In genomic region chr18:79011300-79011870, GRCh38 we compare ENCODE assay signal across 17 cellular contexts. TPM values are rescaled to one million over a fixed set of nuclear protein-coding genes. Genes with fewer than 3 reads are reported as not detected.
DNase-seq lines count a peak whose midpoint lies in the region; ATAC-seq and TF ChIP-seq lines count a peak whose summit lies in the region.
"Had no signal": no experiment of that assay in that cellular context is flagged by ENCODE, and none has a peak within 500 bp of the region (broad histone marks: within the 10 kb centered on the region; RNA-seq: fewer than 3 reads in every experiment).

No MANE protein-coding gene starts in this region.

- CTCF ChIA-PET in activated CD4-positive, alpha-beta T cell treated with anti-CD3 and anti-CD28 coated beads for 36 hours (lab: Charles Lee) = no interaction called here

- H3K27ac Mint-ChIP-seq in activated CD4-positive, alpha-beta T cell treated with anti-CD3 and anti-CD28 coated beads for 36 hours = peak overlapping the region; percentile 14
- H3K27ac Mint-ChIP-seq in activated T-helper 17 cell treated with anti-CD3 and anti-CD28 coated beads, Interleukin-2, amount 50 U/mL, for 72 hours = peak overlapping the region; percentile 77
- peak overlapping the region; percentile 95 for H3K27ac Mint-ChIP-seq in stimulated activated effector memory CD8-positive, alpha-beta T cell treated with anti-CD3 and anti-CD28 coated beads, Interleukin-12 subunit alpha, Interleukin-12 subunit beta, amount 100 ng/mL, for 72 hours

- H3K27me3 ChIP-seq in transverse colon = no peaks in the 10 kb centered on the region
- H3K27me3 ChIP-seq: BLaER1 had no signal

- H3K4me1 Mint-ChIP-seq in activated CD4-positive, alpha-beta T cell treated with anti-CD3 and anti-CD28 coated beads for 36 hours = no peaks in the 10 kb centered on the region
- H3K4me1 Mint-ChIP-seq in activated T-helper 17 cell treated with anti-CD3 and anti-CD28 coated beads, Interleukin-2, amount 50 U/mL, for 72 hours = no peaks in the 10 kb centered on the region
- H3K4me1 Mint-ChIP-seq in stimulated activated effector memory CD8-positive, alpha-beta T cell treated with anti-CD3 and anti-CD28 coated beads, Interleukin-12 subunit alpha, Interleukin-12 subunit beta, amount 100 ng/mL, for 72 hours = peaks cover 6% of the 10 kb centered on the region

- no peak for DNase-seq in activated CD4-positive, alpha-beta T cell treated with anti-CD3 and anti-CD28 coated beads for 36 hours
- no peak for DNase-seq in activated CD4-positive, alpha-beta T cell treated with anti-CD3 and anti-CD28 coated beads for 1 hour
- DNase-seq in Daoy (ENCODE audit: low read depth) (peak; percentile 78), NCI-H2107 (lab: John Stamatoyannopoulos, UW) (no peak), transverse colon (no peak)
- peak in 1 of 2 donors; percentile 17 for DNase-seq in stimulated activated effector memory CD8-positive, alpha-beta T cell treated with anti-CD3 and anti-CD28 coated beads, Interleukin-12 subunit alpha, Interleukin-12 subunit beta, amount 100 ng/mL, for 72 hours (ENCODE audit: low spot score in 2 of 2)
- no peak for DNase-seq in activated CD8-positive, alpha-beta memory T cell treated with anti-CD3 and anti-CD28 coated beads, Interleukin-2, amount 50 U/mL, for 4 hours
- DNase-seq: COR-L47, DMS153, H7, IMR-90, Karpas-422, NCI-H1105, NCI-H2029 had no signal

- POLR2A ChIA-PET in activated CD4-positive, alpha-beta T cell treated with anti-CD3 and anti-CD28 coated beads for 36 hours (lab: Charles Lee) = interaction anchor here (0.6 kb wide), 1 partner anchor 29 kb away, joined by 3 read pairs; no protein-coding TSS in a partner anchor

- no peaks in the 10 kb centered on the region for H3K9me3 ChIP-seq in transverse colon

- H3K27me3 Mint-ChIP-seq in activated CD4-positive, alpha-beta T cell treated with anti-CD3 and anti-CD28 coated beads for 36 hours = peaks cover 6% of the 10 kb centered on the region
- peaks cover 12% of the 10 kb centered on the region for H3K27me3 Mint-ChIP-seq in activated T-helper 17 cell treated with anti-CD3 and anti-CD28 coated beads, Interleukin-2, amount 50 U/mL, for 72 hours

- no peaks in the 10 kb centered on the region for H3K36me3 Mint-ChIP-seq in activated CD4-positive, alpha-beta T cell treated with anti-CD3 and anti-CD28 coated beads for 36 hours (ENCODE audit: low read depth)
- H3K36me3 Mint-ChIP-seq in activated T-helper 17 cell treated with anti-CD3 and anti-CD28 coated beads, Interleukin-2, amount 50 U/mL, for 72 hours (ENCODE audit: low read depth) = no peaks in the 10 kb centered on the region
- no peaks in the 10 kb centered on the region for H3K36me3 Mint-ChIP-seq in stimulated activated effector memory CD8-positive, alpha-beta T cell treated with anti-CD3 and anti-CD28 coated beads, Interleukin-12 subunit alpha, Interleukin-12 subunit beta, amount 100 ng/mL, for 72 hours

- no peak overlapping the region for H3K4me3 Mint-ChIP-seq in activated CD4-positive, alpha-beta T cell treated with anti-CD3 and anti-CD28 coated beads for 36 hours
- peak overlapping the region; percentile 63 for H3K4me3 Mint-ChIP-seq in activated T-helper 17 cell treated with anti-CD3 and anti-CD28 coated beads, Interleukin-2, amount 50 U/mL, for 72 hours
- H3K4me3 Mint-ChIP-seq in stimulated activated effector memory CD8-positive, alpha-beta T cell treated with anti-CD3 and anti-CD28 coated beads, Interleukin-12 subunit alpha, Interleukin-12 subunit beta, amount 100 ng/mL, for 72 hours = peak overlapping the region; percentile 63

- ATAC-seq in activated CD4-positive, alpha-beta T cell treated with anti-CD3 and anti-CD28 coated beads for 36 hours = no peak
- ATAC-seq in activated T-helper 17 cell treated with anti-CD3 and anti-CD28 coated beads, Interleukin-2, amount 50 U/mL, for 72 hours (replicated peaks) = peak; percentile 88
- ATAC-seq in stimulated activated effector memory CD8-positive, alpha-beta T cell treated with anti-CD3 and anti-CD28 coated beads, Interleukin-12 subunit alpha, Interleukin-12 subunit beta, amount 100 ng/mL, for 72 hours = peak; percentile 95

- no peaks in the 10 kb centered on the region for H3K9me3 Mint-ChIP-seq in activated CD4-positive, alpha-beta T cell treated with anti-CD3 and anti-CD28 coated beads for 36 hours (ENCODE audit: low read depth)
- H3K9me3 Mint-ChIP-seq in activated T-helper 17 cell treated with anti-CD3 and anti-CD28 coated beads, Interleukin-2, amount 50 U/mL, for 72 hours = no peaks in the 10 kb centered on the region
- no peaks in the 10 kb centered on the region for H3K9me3 Mint-ChIP-seq in stimulated activated effector memory CD8-positive, alpha-beta T cell treated with anti-CD3 and anti-CD28 coated beads, Interleukin-12 subunit alpha, Interleukin-12 subunit beta, amount 100 ng/mL, for 72 hours

- TF ChIP-seq CTCF in transverse colon (IDR thresholded peaks at IDR 0.05) = no peak

- no peak for TF ChIP-seq EP300 in transverse colon (IDR thresholded peaks at IDR 0.05; ENCODE audit: low read depth)

- no peak for TF ChIP-seq POLR2A in transverse colon (IDR thresholded peaks at IDR 0.05)

- in situ Hi-C loops in transverse colon (cut with MboI; ENCODE audit: low pct_ligation_motif_present in 1 of 4, low pct_unique_long_range_greater_than_20kb in 1 of 4, low sequenced_read_pairs in 3 of 4) = loop anchor here in 1 of 4 donors (25.0 kb wide), 1 partner anchor 99 kb away; no protein-coding TSS in a partner anchor

- 68 to 85% methylated on average over 5 to 17 of the region's 17 CpGs for WGBS in transverse colon (ENCODE audit: low coverage in 1 of 2), 2 donors

- intact Hi-C loops in activated CD4-positive, alpha-beta T cell treated with anti-CD3 and anti-CD28 coated beads for 36 hours (cut with DNase I, micrococcal nuclease) = no loop called here
- intact Hi-C loops in transverse colon (cut with DNase I; ENCODE audit: low total_unique reads) = no loop called here

- H3K36me3 ChIP-seq in transverse colon = no peaks in the 10 kb centered on the region
- H3K36me3 ChIP-seq: BLaER1 had no signal

- H3K4me1 ChIP-seq in transverse colon = no peaks in the 10 kb centered on the region
- H3K4me1 ChIP-seq: BLaER1 had no signal

- H3K27ac ChIP-seq in transverse colon = no peak overlapping the region
- H3K27ac ChIP-seq: BLaER1 had no signal

- H3K4me3 ChIP-seq in transverse colon = no peak overlapping the region
- H3K4me3 ChIP-seq: BLaER1 had no signal

RNA-seq across cellular contexts. Expression of gene SALL3, which starts 31.8 kb away (rescaled TPM):
- not detected for total RNA-seq in activated CD4-positive, alpha-beta T cell treated with anti-CD3 and anti-CD28 coated beads for 36 hours
- total RNA-seq in Daoy (2014; rRNA removed; shearing (Covaris generic)) = 2.8 and 4.1 TPM in 2 replicates
- not detected for total RNA-seq in activated T-helper 17 cell treated with anti-CD3 and anti-CD28 coated beads, Interleukin-2, amount 50 U/mL, for 72 hours
- under 1 TPM in 1 of 4 donors, not detected in 3; 0.16 TPM for total RNA-seq in transverse colon
- total RNA-seq: IMR-90, SK-MEL-5 had no signal

RNA-seq across cellular contexts. Expression of gene ATP9B, which starts 57.8 kb away (rescaled TPM):
- total RNA-seq in activated CD4-positive, alpha-beta T cell treated with anti-CD3 and anti-CD28 coated beads for 36 hours = 10 to 100 TPM; 19.4 to 20.8 TPM
- 7.3 and 8.2 TPM in 2 replicates for total RNA-seq in Daoy (2014; rRNA removed; shearing (Covaris generic))
- total RNA-seq in activated T-helper 17 cell treated with anti-CD3 and anti-CD28 coated beads, Interleukin-2, amount 50 U/mL, for 72 hours = 10 to 100 TPM; 23.3 to 29.4 TPM
- 10 to 100 TPM; 36.3 to 70.3 (median 41.6) TPM for total RNA-seq in transverse colon

Comparison
In these comparisons a context has a peak if more than half of its experiments do, and no peak if none do; other contexts are left out.
1. H3K27ac Mint-ChIP-seq: peak in every context shown above with its lines; median percentile 95 in stimulated activated effector memory CD8-positive, alpha-beta T cell treated with anti-CD3 and anti-CD28 coated beads, Interleukin-12 subunit alpha, Interleukin-12 subunit beta, amount 100 ng/mL, for 72 hours; 77 in activated T-helper 17 cell treated with anti-CD3 and anti-CD28 coated beads, Interleukin-2, amount 50 U/mL, for 72 hours; 14 in activated CD4-positive, alpha-beta T cell treated with anti-CD3 and anti-CD28 coated beads for 36 hours.